In genomic region chr22:49989826-49990225, GRCh38 we compare ENCODE assay signal across 6 cellular contexts. TPM values are rescaled to one million over a fixed set of nuclear protein-coding genes. Genes with fewer than 3 reads are reported as not detected.
"Had no signal": no experiment of that assay in that cellular context is flagged by ENCODE, and none has a peak within 500 bp of the region (broad histone marks: within the 10 kb centered on the region; RNA-seq: fewer than 3 reads in every experiment).

No MANE protein-coding gene starts in this region.

RNA-seq across cellular contexts. Expression of gene IL17REL, which starts 22.7 kb away (rescaled TPM):
- total RNA-seq: GM23248, H4, H7, HepG2, HFFc6, HT1080 had no signal
